16 cellular contexts compared by ENCODE assay signal in the genomic region with DNA sequence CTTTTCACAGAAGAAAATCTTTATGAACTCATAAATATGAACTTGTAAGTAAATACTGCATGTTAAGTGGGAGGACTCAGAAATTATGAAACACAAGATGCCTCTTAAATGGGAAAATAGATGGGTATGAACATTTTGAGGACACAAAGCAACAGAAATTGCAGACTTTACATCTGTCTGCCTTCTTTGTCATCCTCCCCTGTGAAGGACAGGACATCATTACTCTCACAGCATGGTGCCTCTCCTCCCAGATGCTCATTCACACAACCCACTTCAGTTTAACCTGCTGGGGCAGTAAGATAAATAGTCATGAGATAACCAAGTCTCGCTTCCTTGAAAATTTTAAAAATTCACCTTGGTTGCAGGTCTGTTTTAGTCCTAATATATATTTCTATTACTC.
DNase-seq lines count a peak whose midpoint lies in the region; ATAC-seq, FAIRE-seq and TF ChIP-seq lines count a peak whose summit lies in the region.
"Had no signal": no experiment of that assay in that cellular context is flagged by ENCODE, and none has a peak within 500 bp of the region (broad histone marks: within the 10 kb centered on the region; RNA-seq: fewer than 3 reads in every experiment).

No MANE protein-coding gene starts in this region.

- no peak for TF ChIP-seq EP300 in esophagus muscularis mucosa (IDR thresholded peaks at IDR 0.05)

- peaks cover 12 to 47% (median 40%) of the 10 kb centered on the region in 4 donors for H3K4me1 ChIP-seq in esophagus muscularis mucosa
- H3K4me1 ChIP-seq in thyroid gland = peaks cover 53 to 67% of the 10 kb centered on the region in 2 donors

- WGBS in esophagus muscularis mucosa = 97% methylated on average over 1 of the region's 1 CpG
- WGBS in thyroid gland, 2 donors = 96 to 100% methylated on average over 1 of the region's 1 CpG

- H3K36me3 ChIP-seq in esophagus muscularis mucosa = no peaks in the 10 kb centered on the region
- no peaks in the 10 kb centered on the region for H3K36me3 ChIP-seq in thyroid gland
- H3K36me3 ChIP-seq: gastroesophageal sphincter had no signal

- no peak for FAIRE-seq in GM12892 (lab: Jason Lieb, UNC)

- peak; percentile 67 for DNase-seq in DMS 273 (lab: John Stamatoyannopoulos, UW; ENCODE audit: unreplicated experiment)
- DNase-seq in DMS 273 treated with DMSO at 0.1 percent for 48 hours (lab: John Stamatoyannopoulos, UW) = no peak
- DNase-seq in NCI-H345 (lab: John Stamatoyannopoulos, UW) = peak; percentile 76
- DNase-seq in esophagus muscularis mucosa (ENCODE audit: extremely low spot score) = no peak
- DNase-seq in thyroid gland = no peak
- no peak for DNase-seq in GM12892 (ENCODE audit: insufficient read length)
- no peak for DNase-seq in stimulated activated CD4-positive, alpha-beta T cell treated with anti-CD3 and anti-CD28 coated beads, Interleukin-4, amount 100 ng/mL, for 1 hour
- DNase-seq: activated CD4-positive, alpha-beta T cell treated with anti-CD3 and anti-CD28 coated beads, Interleukin-2, amount 50 U/mL, for 48 hours; activated T-cell treated with anti-CD3 and anti-CD28 coated beads, Interleukin-2, amount 50 U/mL, for 48 hours; Karpas-422; occipital lobe; PC-3 had no signal

- no peak for ATAC-seq in GM19455 (IDR thresholded peaks at IDR 0.05; ENCODE audit: unreplicated experiment)
- ATAC-seq: gastroesophageal sphincter; PC-3; stimulated activated memory B cell treated with anti-CD40 and anti-IgM and Interleukin-4, amounts not matched to agents 10 μg/mL and 1 μg/mL and 100 μg/mL, for 72 hours had no signal

- H3K9me3 ChIP-seq in esophagus muscularis mucosa (no peaks in the 10 kb centered on the region), thyroid gland (no peaks in the 10 kb centered on the region)
- H3K9me3 ChIP-seq: gastroesophageal sphincter had no signal

- no peak for TF ChIP-seq POLR2A in esophagus muscularis mucosa (IDR thresholded peaks at IDR 0.05; ENCODE audit: low read depth)
- no peak for TF ChIP-seq POLR2A in thyroid gland (IDR thresholded peaks at IDR 0.05)
- TF ChIP-seq POLR2A in GM12892 (IDR thresholded peaks at IDR 0.05; ENCODE audit: low read depth, low read length) = no peak

- no peaks in the 10 kb centered on the region for H3K27me3 ChIP-seq in esophagus muscularis mucosa
- no peaks in the 10 kb centered on the region for H3K27me3 ChIP-seq in thyroid gland
- H3K27me3 ChIP-seq: gastroesophageal sphincter had no signal

- H3K4me3 ChIP-seq in esophagus muscularis mucosa = no peak overlapping the region
- no peak overlapping the region for H3K4me3 ChIP-seq in thyroid gland (replicated peaks in 1 of 3)
- H3K4me3 ChIP-seq: gastroesophageal sphincter had no signal

- intact Hi-C loops in esophagus muscularis mucosa (cut with DNase I) = loop anchor here (5.0 kb wide), 1 partner anchor 142 kb away; the partner anchor contains the start of gene APBB2
- intact Hi-C loops in thyroid gland (cut with DNase I) = no loop called here

- peak overlapping the region in 3 of 4 donors; percentile 34 to 43 (median 35) for H3K27ac ChIP-seq in esophagus muscularis mucosa (replicated peaks in 1 of 4)
- H3K27ac ChIP-seq in thyroid gland = peak overlapping the region in 2 of 3 donors; percentile 63 to 79
- H3K27ac ChIP-seq: 22Rv1 had no signal

- TF ChIP-seq CTCF in esophagus muscularis mucosa (IDR thresholded peaks at IDR 0.05) (no peak), thyroid gland (IDR thresholded peaks at IDR 0.05) (no peak)

Comparison
In these comparisons a context has a peak if more than half of its experiments do, and no peak if none do; other contexts are left out.
1. DNase-seq: peak in DMS 273 (single experiment) and NCI-H345 (single experiment); none in DMS 273 treated with DMSO at 0.1 percent for 48 hours (single experiment), esophagus muscularis mucosa (single experiment), thyroid gland (0 of 2), GM12892 (single experiment) and stimulated activated CD4-positive, alpha-beta T cell treated with anti-CD3 and anti-CD28 coated beads, Interleukin-4, amount 100 ng/mL, for 1 hour (single experiment).